ENCODE assay signal across 25 cellular contexts in genomic region chr17:21530841-21531240, GRCh38.
"Had no signal": no experiment of that assay in that cellular context is flagged by ENCODE, and none has a peak within 500 bp of the region (broad histone marks: within the 10 kb centered on the region; RNA-seq: fewer than 3 reads in every experiment).

No MANE protein-coding gene starts in this region.

- H3K4me3 ChIP-seq: body of pancreas had no signal

- H3K27me3 ChIP-seq: body of pancreas had no signal

- FAIRE-seq: colon, frontal cortex had no signal

- H3K9me3 Mint-ChIP-seq: activated CD4-positive, alpha-beta memory T cell treated with anti-CD3 and anti-CD28 coated beads for 36 hours; activated T-cell treated with anti-CD3 and anti-CD28 coated beads, Interleukin-2, amount 50 U/mL, for 4 hours; activated T-helper 17 cell treated with anti-CD3 and anti-CD28 coated beads, Interleukin-2, amount 50 U/mL, for 72 hours; endodermal cell had no signal

- H3K27me3 Mint-ChIP-seq: activated CD4-positive, alpha-beta memory T cell treated with anti-CD3 and anti-CD28 coated beads for 36 hours; activated CD4-positive, alpha-beta T cell treated with anti-CD3 and anti-CD28 coated beads for 36 hours; activated CD4-positive, alpha-beta T cell treated with anti-CD3 and anti-CD28 coated beads, Interleukin-2, amount 10 ng/mL, durations not matched to agents 24 days and 14 days; activated naive CD8-positive, alpha-beta T cell; activated T-helper 17 cell treated with anti-CD3 and anti-CD28 coated beads, Interleukin-2, amount 50 U/mL, for 72 hours had no signal

- H3K4me1 ChIP-seq: body of pancreas had no signal

- H3K9me3 ChIP-seq: body of pancreas had no signal

- DNase-seq: activated CD4-positive, alpha-beta memory T cell treated with anti-CD3 and anti-CD28 coated beads for 36 hours; activated CD4-positive, alpha-beta T cell treated with anti-CD3 and anti-CD28 coated beads for 36 hours; activated CD4-positive, alpha-beta T cell treated with anti-CD3 and anti-CD28 coated beads, Interleukin-2, amount 10 ng/mL, durations not matched to agents 24 days and 14 days; activated CD4-positive, CD25-positive, alpha-beta regulatory T cell; activated CD4-positive, CD25-positive, alpha-beta regulatory T cell treated with anti-CD3 and anti-CD28 coated beads, Interleukin-2, amount 50 U/mL, for 72 hours; activated effector memory CD4-positive, alpha-beta T cell treated with Interleukin-2 at 50 U/mL for 16 hours; activated gamma-delta T cell treated with Interleukin-2 at 50 U/mL for 16 hours; activated naive CD4-positive, alpha-beta T cell treated with anti-CD3 and anti-CD28 coated beads, Interleukin-2, amount 50 U/mL, for 16 hours; activated naive CD4-positive, alpha-beta T cell treated with Interleukin-2 at 50 U/mL for 16 hours; activated T-cell treated with anti-CD3 and anti-CD28 coated beads, Interleukin-2, amount 50 U/mL, for 4 hours; amniotic stem cell; anterior cingulate cortex; body of pancreas; caudate nucleus; effector memory CD4-positive, alpha-beta T cell; endodermal cell; foreskin fibroblast; head of caudate nucleus; T-helper 1 cell; T-helper 2 cell had no signal

- H3K27ac Mint-ChIP-seq: activated CD4-positive, alpha-beta memory T cell treated with anti-CD3 and anti-CD28 coated beads for 36 hours; activated CD4-positive, alpha-beta T cell treated with anti-CD3 and anti-CD28 coated beads for 36 hours; activated CD4-positive, alpha-beta T cell treated with anti-CD3 and anti-CD28 coated beads, Interleukin-2, amount 10 ng/mL, durations not matched to agents 24 days and 14 days; activated naive CD8-positive, alpha-beta T cell; activated T-helper 17 cell treated with anti-CD3 and anti-CD28 coated beads, Interleukin-2, amount 50 U/mL, for 72 hours; endodermal cell had no signal

- H3K4me1 Mint-ChIP-seq: endodermal cell had no signal

- ATAC-seq: activated CD4-positive, alpha-beta T cell treated with anti-CD3 and anti-CD28 coated beads for 36 hours; activated T-cell treated with anti-CD3 and anti-CD28 coated beads, Interleukin-2, amount 50 U/mL, for 4 hours; activated T-helper 17 cell treated with anti-CD3 and anti-CD28 coated beads, Interleukin-2, amount 50 U/mL, for 72 hours; body of pancreas; esophagus mucosa had no signal

- H3K4me3 Mint-ChIP-seq: activated CD4-positive, alpha-beta memory T cell treated with anti-CD3 and anti-CD28 coated beads for 36 hours; activated CD4-positive, alpha-beta T cell treated with anti-CD3 and anti-CD28 coated beads for 36 hours; activated CD4-positive, alpha-beta T cell treated with anti-CD3 and anti-CD28 coated beads, Interleukin-2, amount 10 ng/mL, durations not matched to agents 24 days and 14 days; activated naive CD8-positive, alpha-beta T cell; activated T-cell treated with anti-CD3 and anti-CD28 coated beads, Interleukin-2, amount 50 U/mL, for 4 hours; activated T-helper 17 cell treated with anti-CD3 and anti-CD28 coated beads, Interleukin-2, amount 50 U/mL, for 72 hours; endodermal cell had no signal

- H3K27ac ChIP-seq: body of pancreas had no signal
